ENCODE assay signal across 1 cellular context in genomic region chr20:10125757-10126156, GRCh38.
TF ChIP-seq lines count a peak whose summit lies in the region.

No MANE protein-coding gene starts in this region.

TF ChIP-seq in SK-N-SH, 30 proteins besides CTCF, POLR2A, EP300 and RAD21 (continued from another document):
- TF ChIP-seq IRF3 (IDR thresholded peaks at IDR 0.05; ENCODE audit: low read depth, low read length) = no peak
- TF ChIP-seq GATA2 (CRISPR knock-in tag; IDR thresholded peaks at IDR 0.05) = no peak
